8 cellular contexts compared by ENCODE assay signal in genomic region chr5:139295692-139296091, GRCh38. TPM values are rescaled to one million over a fixed set of nuclear protein-coding genes. Genes with fewer than 3 reads are reported as not detected.
DNase-seq lines count a peak whose midpoint lies in the region; ATAC-seq and TF ChIP-seq lines count a peak whose summit lies in the region.

No MANE protein-coding gene starts in this region.

- H2BK5ac ChIP-seq in mesenchymal stem cell (ENCODE audit: low read depth, low read length, poor library complexity, severe bottlenecking), result no peak overlapping the region

- no peak overlapping the region for H2BK15ac ChIP-seq in mesenchymal stem cell (ENCODE audit: low read depth, poor library complexity, severe bottlenecking)

- no peak for TF ChIP-seq CTCF in 22Rv1 (IDR thresholded peaks at IDR 0.05)
- TF ChIP-seq CTCF in body of pancreas (IDR thresholded peaks at IDR 0.05), result no peak

- H2BK12ac ChIP-seq in mesenchymal stem cell (ENCODE audit: low read length in 2 of 2), result no peak overlapping the region

- peak overlapping the region; percentile 99 for H3K27ac ChIP-seq in 22Rv1
- H3K27ac ChIP-seq in HUES6 (ENCODE audit: low read depth, low read length), result no peak overlapping the region
- H3K27ac ChIP-seq in body of pancreas, result peak overlapping the region in 3 of 4 donors; percentile 24 to 99 (median 98)
- no peak overlapping the region for H3K27ac ChIP-seq in mesenchymal stem cell (ENCODE audit: low read length, poor library complexity, severe bottlenecking)

- peak overlapping the region; percentile 73 for H3K4me2 ChIP-seq in mesenchymal stem cell (ENCODE audit: low read length, poor library complexity, severe bottlenecking)

- peaks cover 40% of the 10 kb centered on the region for H3K4me1 ChIP-seq in HUES6 (ENCODE audit: control insufficient read depth, insufficient read depth, low read length)
- H3K4me1 ChIP-seq in body of pancreas, result peaks cover 62% of the 10 kb centered on the region
- peaks cover 13% of the 10 kb centered on the region for H3K4me1 ChIP-seq in mesenchymal stem cell (ENCODE audit: control insufficient read depth, insufficient read depth, low read depth, low read length)

- no peak overlapping the region for H2AK5ac ChIP-seq in mesenchymal stem cell (ENCODE audit: low read length, severe bottlenecking)

- H3K23ac ChIP-seq in mesenchymal stem cell (ENCODE audit: low read length in 2 of 2), result peak overlapping the region in 1 of 2 experiments; percentile 22

- no peak overlapping the region for H2AFZ ChIP-seq in mesenchymal stem cell (ENCODE audit: low read depth, low read length)

- H3K79me1 ChIP-seq in mesenchymal stem cell (replicated peaks; ENCODE audit: low read length, poor library complexity, severe bottlenecking), result peaks cover 7% of the 10 kb centered on the region

- no peak for DNase-seq in body of pancreas
- DNase-seq in mesenchymal stem cell, result peak; percentile 24
- DNase-seq in GM03348 (ENCODE audit: low spot score), result no peak
- DNase-seq in hepatic stellate cell (ENCODE audit: low spot score), result no peak
- DNase-seq in SW480 (ENCODE audit: low spot score), result no peak

- no peak overlapping the region for H4K91ac ChIP-seq in mesenchymal stem cell (ENCODE audit: low read length)

- no peak overlapping the region for H3K14ac ChIP-seq in mesenchymal stem cell (ENCODE audit: low read length in 2 of 2)

- H3K36me3 ChIP-seq in HUES6 (ENCODE audit: control insufficient read depth, insufficient read depth, low read length), result peaks cover 10% of the 10 kb centered on the region; the same call in 1 of the 2 replicates
- H3K36me3 ChIP-seq in body of pancreas (replicated peaks in 1 of 2; ENCODE audit: insufficient read depth in 1 of 2, low read depth in 2 of 2), result no peaks in the 10 kb centered on the region
- H3K36me3 ChIP-seq in mesenchymal stem cell (ENCODE audit: control insufficient read depth in 1 of 2, insufficient read depth in 2 of 2, low read depth in 1 of 2, low read length in 2 of 2), result no peaks in the 10 kb centered on the region

- no peak for TF ChIP-seq POLR2A in body of pancreas (IDR thresholded peaks at IDR 0.05)

- H3K27me3 ChIP-seq in HUES6 (ENCODE audit: control insufficient read depth, insufficient read depth, low read length), result no peaks in the 10 kb centered on the region
- no peaks in the 10 kb centered on the region for H3K27me3 ChIP-seq in body of pancreas
- H3K27me3 ChIP-seq in mesenchymal stem cell (ENCODE audit: control insufficient read depth in 1 of 2, insufficient read depth in 1 of 2, low read length in 2 of 2), result no peaks in the 10 kb centered on the region

- intact Hi-C loops in body of pancreas (cut with DNase I), result no loop called here

- ATAC-seq in body of pancreas (no peak), HG03442 (IDR thresholded peaks at IDR 0.05; ENCODE audit: unreplicated experiment) (no peak)

- peak overlapping the region; percentile 32 for H4K8ac ChIP-seq in mesenchymal stem cell (ENCODE audit: low read length)

- 39 to 56% methylated on average over 9 to 12 of the region's 12 CpGs for WGBS in body of pancreas, 2 donors
- 73% methylated on average over 12 of the region's 12 CpGs for WGBS in mesenchymal stem cell

- peak overlapping the region; percentile 84 for H3K4me3 ChIP-seq in HUES6 (ENCODE audit: low read depth, low read length)
- no peak overlapping the region for H3K4me3 ChIP-seq in body of pancreas
- peak overlapping the region; percentile 30 to 99 for H3K4me3 ChIP-seq in mesenchymal stem cell (ENCODE audit: insufficient read depth in 1 of 2, low read depth in 1 of 2, low read length in 2 of 2)

- no peak overlapping the region for H2BK120ac ChIP-seq in mesenchymal stem cell (ENCODE audit: low read depth, low read length)

- H3K9ac ChIP-seq in HUES6 (ENCODE audit: low read length), result peak overlapping the region; percentile 96
- H3K9ac ChIP-seq in mesenchymal stem cell (ENCODE audit: low read length), result peak overlapping the region; percentile 100

- H3K9me3 ChIP-seq in HUES6 (ENCODE audit: control insufficient read depth, insufficient read depth, low read depth, low read length) (no peaks in the 10 kb centered on the region), body of pancreas (no peaks in the 10 kb centered on the region), mesenchymal stem cell (ENCODE audit: control insufficient read depth, low read length) (no peaks in the 10 kb centered on the region)

- no peak overlapping the region for H3K4ac ChIP-seq in mesenchymal stem cell (ENCODE audit: low read depth in 1 of 2, low read length in 2 of 2)

- H3K18ac ChIP-seq in mesenchymal stem cell (ENCODE audit: low read depth in 1 of 2, low read length in 2 of 2), result no peak overlapping the region

RNA-seq across cellular contexts. Expression of gene MATR3, which starts 2.2 kb away (rescaled TPM):
- total RNA-seq in body of pancreas, result 100 to 1,000 TPM in 1 of 2 donors, 10 to 100 TPM in 1; 99.2 to 160 TPM
- 104 TPM for polyA plus RNA-seq in mesenchymal stem cell (2013, experiment 1 of 2)
- polyA plus RNA-seq in mesenchymal stem cell (2013, experiment 2 of 2), result 105 TPM

RNA-seq across cellular contexts. Expression of gene PAIP2, which starts 46.0 kb away (rescaled TPM):
- total RNA-seq in body of pancreas, result 10 to 100 TPM; 29.0 to 54.2 TPM
- polyA plus RNA-seq in mesenchymal stem cell (2013, experiment 1 of 2), result 70.9 TPM
- polyA plus RNA-seq in mesenchymal stem cell (2013, experiment 2 of 2), result 73.8 TPM

Comparison
In these comparisons a context has a peak if more than half of its experiments do, and no peak if none do; other contexts are left out.
1. H3K27ac ChIP-seq: peak in 22Rv1 (single experiment) and body of pancreas (3 of 4); none in HUES6 (single experiment) and mesenchymal stem cell (single experiment).
2. H3K4me3 ChIP-seq: peak in HUES6 (single experiment) and mesenchymal stem cell (2 of 2); none in body of pancreas (0 of 2).